ENCODE assay signal across 11 cellular contexts in the genomic region with DNA sequence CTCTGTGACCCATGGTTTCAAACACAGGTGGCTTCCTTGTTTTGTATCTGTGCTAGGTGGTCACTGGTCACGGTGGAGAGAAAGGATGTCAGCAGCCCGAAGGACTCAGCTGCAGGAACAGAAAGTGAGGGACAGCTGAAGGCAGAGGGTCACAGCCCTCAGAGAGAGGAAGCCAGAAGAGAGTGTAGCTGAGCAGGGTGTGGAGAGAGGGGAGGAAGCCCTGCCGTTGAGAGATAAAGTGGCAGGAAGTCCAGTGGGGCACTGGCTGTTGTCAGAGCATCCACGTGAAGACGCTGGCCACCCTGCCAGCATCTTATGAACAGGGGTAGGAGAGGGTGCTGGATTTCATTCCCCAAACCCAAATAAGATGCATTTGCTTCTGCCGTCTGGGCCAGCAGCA. TPM values are rescaled to one million over a fixed set of nuclear protein-coding genes. Genes with fewer than 3 reads are reported as not detected.
DNase-seq lines count a peak whose midpoint lies in the region; ATAC-seq and TF ChIP-seq lines count a peak whose summit lies in the region.
"Had no signal": no experiment of that assay in that cellular context is flagged by ENCODE, and none has a peak within 500 bp of the region (broad histone marks: within the 10 kb centered on the region; RNA-seq: fewer than 3 reads in every experiment).

No MANE protein-coding gene starts in this region.

- H3K36me3 ChIP-seq in Panc1 (ENCODE audit: control insufficient read depth, insufficient read depth, low read length) (no peaks in the 10 kb centered on the region; the same call in 1 of the 2 replicates), esophagus muscularis mucosa (peaks cover 0 to 7% (median 4%) of the 10 kb centered on the region in 4 donors), psoas muscle (ENCODE audit: insufficient read depth in 1 of 2, low read depth in 1 of 2) (peaks cover 0 to 3% of the 10 kb centered on the region in 2 donors)
- H3K36me3 ChIP-seq: vagina had no signal

- POLR2A ChIA-PET in Panc1 (lab: Charles Lee) = no interaction called here

- BruUV-seq in Panc1 (replicated peaks; lab: Mats Ljungman, UMichigan) = no TSS peak

- H3K27ac ChIP-seq in Panc1 (ENCODE audit: low read length) (0 out of 2 replicates have a peak overlapping the region, but pooled peaks have one; percentile 29), esophagus muscularis mucosa (replicated peaks in 1 of 4) (peak overlapping the region in 3 of 4 donors; percentile 4 to 32 (median 15)), psoas muscle (no peak overlapping the region)
- H3K27ac ChIP-seq: vagina had no signal

- ATAC-seq in GM21423 (IDR thresholded peaks at IDR 0.05; ENCODE audit: unreplicated experiment) (peak; percentile 51), Panc1 (no peak), psoas muscle (peak in 3 of 4 donors; percentile 30 to 40 (median 30)), GM18870 (IDR thresholded peaks at IDR 0.05; ENCODE audit: unreplicated experiment) (no peak)

- 42% methylated on average over 6 of the region's 6 CpGs for WGBS in esophagus muscularis mucosa
- WGBS in psoas muscle, 3 donors = 30 to 40% (median 34%) methylated on average over 6 of the region's 6 CpGs

- no peak for TF ChIP-seq EP300 in esophagus muscularis mucosa (IDR thresholded peaks at IDR 0.05)

- H3K4me1 ChIP-seq in Panc1 (ENCODE audit: control insufficient read depth, insufficient read depth, low read length) (peaks cover 3% of the 10 kb centered on the region; the same call in 1 of the 2 replicates), esophagus muscularis mucosa (peaks cover 19 to 63% (median 57%) of the 10 kb centered on the region in 4 donors), psoas muscle (peaks cover 33% of the 10 kb centered on the region)
- H3K4me1 ChIP-seq: vagina had no signal

- no peak for DNase-seq in Panc1 (ENCODE audit: low read depth, low spot score)
- no peak for DNase-seq in esophagus muscularis mucosa (ENCODE audit: extremely low spot score)
- no peak for DNase-seq in psoas muscle
- DNase-seq in activated CD4-positive, alpha-beta T cell treated with anti-CD3 and anti-CD28 coated beads for 1 hour = no peak
- no peak for DNase-seq in anterior cingulate cortex (lab: John Stamatoyannopoulos, UW)
- no peak for DNase-seq in occipital lobe (lab: John Stamatoyannopoulos, UW)
- DNase-seq: activated naive CD4-positive, alpha-beta T cell treated with anti-CD3 and anti-CD28 coated beads, Interleukin-2, amount 10 ng/mL, durations not matched to agents 7 days and 5 days; NCI-H446 treated with DMSO at 0.1 percent for 48 hours had no signal

- CTCF ChIA-PET in Panc1 (lab: Charles Lee) = interaction anchor here (0.7 kb wide), 1 partner anchor 30 kb away, joined by 3 read pairs; no protein-coding TSS in a partner anchor

- H3K9me3 ChIP-seq in Panc1 (ENCODE audit: control insufficient read depth, insufficient read depth, low read depth, low read length) (no peaks in the 10 kb centered on the region), esophagus muscularis mucosa (no peaks in the 10 kb centered on the region), psoas muscle (no peaks in the 10 kb centered on the region)
- H3K9me3 ChIP-seq: vagina had no signal

- no peaks in the 10 kb centered on the region for H3K27me3 ChIP-seq in Panc1 (ENCODE audit: control insufficient read depth, insufficient read depth, low read length)
- no peaks in the 10 kb centered on the region for H3K27me3 ChIP-seq in esophagus muscularis mucosa
- no peaks in the 10 kb centered on the region for H3K27me3 ChIP-seq in psoas muscle (ENCODE audit: insufficient read depth in 3 of 3, low read length in 2 of 3)
- H3K27me3 ChIP-seq: vagina had no signal

- H3K4me3 ChIP-seq in Panc1 (ENCODE audit: low read depth in 2 of 2, low read length in 2 of 2) (no peak overlapping the region), esophagus muscularis mucosa (no peak overlapping the region), psoas muscle (no peak overlapping the region)
- H3K4me3 ChIP-seq: vagina had no signal

- intact Hi-C loops in Panc1 (cut with micrococcal nuclease; ENCODE audit: unreplicated experiment) = no loop called here
- intact Hi-C loops in esophagus muscularis mucosa (cut with DNase I) = no loop called here
- intact Hi-C loops in psoas muscle (cut with DNase I) = no loop called here

- TF ChIP-seq POLR2A in esophagus muscularis mucosa (IDR thresholded peaks at IDR 0.05; ENCODE audit: low read depth) = no peak

- in situ Hi-C loops in Panc1 (cut with HindIII; ENCODE audit: low pct_unique_long_range_greater_than_20kb, low sequenced_read_pairs) = no loop called here

- TF ChIP-seq CTCF in Panc1 (IDR thresholded peaks at IDR 0.05) (no peak), esophagus muscularis mucosa (IDR thresholded peaks at IDR 0.05) (no peak), psoas muscle (IDR thresholded peaks at IDR 0.05) (no peak)

RNA-seq across cellular contexts. Expression of a gene that starts 36.9 kb away (rescaled TPM):
- total RNA-seq in Panc1 (2021; ENCODE audit: unreplicated experiment) = 49.7 TPM
- polyA plus RNA-seq in Panc1 (2012; ENCODE audit: insufficient read length) = 19.4 TPM
- 10 to 100 TPM; 14.6 to 36.1 (median 29.2) TPM for total RNA-seq in esophagus muscularis mucosa
- total RNA-seq in psoas muscle = 10 to 100 TPM; 22.5 to 34.1 (median 32.0) TPM
- 1 to 10 TPM; 3.3 to 9.1 (median 5.5) TPM for polyA plus RNA-seq in psoas muscle
- total RNA-seq in occipital lobe = 6.7 TPM

RNA-seq across cellular contexts. Expression of a gene that starts 57.7 kb away (rescaled TPM):
- total RNA-seq in Panc1 (2021; ENCODE audit: unreplicated experiment) (31.6 TPM), esophagus muscularis mucosa (10 to 100 TPM; 33.2 to 37.4 (median 36.2) TPM), psoas muscle (10 to 100 TPM; 13.1 to 18.1 (median 14.5) TPM), occipital lobe (50.7 TPM)
- 17.4 TPM for polyA plus RNA-seq in Panc1 (2012; ENCODE audit: insufficient read length)
- polyA plus RNA-seq in psoas muscle = 10 to 100 TPM in 2 of 3 donors, 1 to 10 TPM in 1; 7.5 to 14.2 (median 13.3) TPM

Comparison
In these comparisons a context has a peak if more than half of its experiments do, and no peak if none do; other contexts are left out.
1. ATAC-seq: peak in GM21423 (single experiment) and psoas muscle (3 of 4); none in Panc1 (single experiment) and GM18870 (single experiment).